8 cellular contexts compared by ENCODE assay signal in genomic region chr19:1445932-1446712, GRCh38. TPM values are rescaled to one million over a fixed set of nuclear protein-coding genes. Genes with fewer than 3 reads are reported as not detected.
DNase-seq lines count a peak whose midpoint lies in the region; ATAC-seq lines count a peak whose summit lies in the region.

No MANE protein-coding gene starts in this region.

- no peaks in the 10 kb centered on the region for H3K9me3 Mint-ChIP-seq in natural killer cell treated with Interleukin-12 subunit alpha and Interleukin-12 subunit beta and Interleukin-15 and Interleukin-18, amount 100 ng/mL, for 72 hours

- DNase-seq in NCI-H446 (lab: John Stamatoyannopoulos, UW), result peak; percentile 26 to 84
- peak; percentile 48 to 96 (median 68) for DNase-seq in posterior cingulate gyrus
- DNase-seq in CD1c-positive myeloid dendritic cell (ENCODE audit: extremely low spot score), result no peak
- DNase-seq in natural killer cell treated with Interleukin-12 subunit alpha and Interleukin-12 subunit beta and Interleukin-15 and Interleukin-18, amount 100 ng/mL, for 72 hours (ENCODE audit: low spot score), result no peak

- H3K4me3 Mint-ChIP-seq in natural killer cell treated with Interleukin-12 subunit alpha and Interleukin-12 subunit beta and Interleukin-15 and Interleukin-18, amount 100 ng/mL, for 72 hours, result no peak overlapping the region

- peak overlapping the region; percentile 31; the same call in 1 of the 2 replicates for H3K9ac ChIP-seq in ES-I3 (ENCODE audit: low read depth, low read length)

- H3K4me1 ChIP-seq in ES-I3 (ENCODE audit: insufficient read depth, low read length) (peaks cover 6% of the 10 kb centered on the region; the same call in 1 of the 2 replicates), ectodermal cell (ENCODE audit: control insufficient read depth, insufficient read depth, low read length) (peaks cover 9% of the 10 kb centered on the region)

- no peak for ATAC-seq in HG03469 (IDR thresholded peaks at IDR 0.05; ENCODE audit: unreplicated experiment)
- no peak for ATAC-seq in HG02970 (IDR thresholded peaks at IDR 0.05; ENCODE audit: low FRiP score, unreplicated experiment)
- no peak for ATAC-seq in natural killer cell treated with Interleukin-12 subunit alpha and Interleukin-12 subunit beta and Interleukin-15 and Interleukin-18, amount 100 ng/mL, for 72 hours

- H3K36me3 Mint-ChIP-seq in natural killer cell treated with Interleukin-12 subunit alpha and Interleukin-12 subunit beta and Interleukin-15 and Interleukin-18, amount 100 ng/mL, for 72 hours, result no peaks in the 10 kb centered on the region

- H3K36me3 ChIP-seq in ES-I3 (ENCODE audit: insufficient read depth, low read length) (peaks cover 2% of the 10 kb centered on the region), ectodermal cell (ENCODE audit: control insufficient read depth, insufficient read depth, low read length) (peaks cover 12% of the 10 kb centered on the region)

- peak overlapping the region; percentile 44 for H3K27ac ChIP-seq in ectodermal cell (ENCODE audit: insufficient read depth, low read depth, low read length, poor library complexity, severe bottlenecking)

- H3K4me3 ChIP-seq in ectodermal cell (ENCODE audit: insufficient read depth, low read depth, low read length), result peak overlapping the region; percentile 56

- no peak overlapping the region for H3K27ac Mint-ChIP-seq in natural killer cell treated with Interleukin-12 subunit alpha and Interleukin-12 subunit beta and Interleukin-15 and Interleukin-18, amount 100 ng/mL, for 72 hours

- H3K9me3 ChIP-seq in ES-I3 (ENCODE audit: control insufficient read depth, insufficient read depth, low read length) (no peaks in the 10 kb centered on the region), ectodermal cell (ENCODE audit: control insufficient read depth, low read length) (no peaks in the 10 kb centered on the region)

- intact Hi-C loops in posterior cingulate gyrus (cut with DNase I), result no loop called here

- peaks cover 22 to 28% of the 10 kb centered on the region in 2 donors for H3K27me3 Mint-ChIP-seq in natural killer cell treated with Interleukin-12 subunit alpha and Interleukin-12 subunit beta and Interleukin-15 and Interleukin-18, amount 100 ng/mL, for 72 hours

- 2 to 3% methylated on average over 98 to 99 of the region's 99 CpGs for WGBS in ectodermal cell, 2 experiments

- H3K4me1 Mint-ChIP-seq in natural killer cell treated with Interleukin-12 subunit alpha and Interleukin-12 subunit beta and Interleukin-15 and Interleukin-18, amount 100 ng/mL, for 72 hours (ENCODE audit: low read depth in 2 of 2), result peaks cover 13 to 21% of the 10 kb centered on the region in 2 donors

- H3K27me3 ChIP-seq in ectodermal cell (ENCODE audit: control insufficient read depth, insufficient read depth, low read length, poor library complexity, severe bottlenecking), result peaks cover 66% of the 10 kb centered on the region

RNA-seq across cellular contexts. Expression of gene APC2, which starts 3.8 kb away (rescaled TPM):
- 4.2 TPM for polyA plus RNA-seq in ectodermal cell (2013, experiment 1 of 4)
- polyA plus RNA-seq in ectodermal cell (2013, experiment 2 of 4), result 5.4 TPM
- polyA plus RNA-seq in ectodermal cell (2013, experiment 3 of 4), result 6.8 TPM
- 7.3 TPM for polyA plus RNA-seq in ectodermal cell (2013, experiment 4 of 4)
- under 1 TPM; 0.05 to 0.17 TPM for total RNA-seq in natural killer cell treated with Interleukin-12 subunit alpha and Interleukin-12 subunit beta and Interleukin-15 and Interleukin-18, amount 100 ng/mL, for 72 hours

RNA-seq across cellular contexts. Expression of gene RPS15, which starts 7.9 kb away (rescaled TPM):
- 2,057 TPM for polyA plus RNA-seq in ectodermal cell (2013, experiment 1 of 4)
- 2,044 TPM for polyA plus RNA-seq in ectodermal cell (2013, experiment 2 of 4)
- polyA plus RNA-seq in ectodermal cell (2013, experiment 3 of 4), result 2,363 TPM
- 2,339 TPM for polyA plus RNA-seq in ectodermal cell (2013, experiment 4 of 4)
- 1,000 to 10,000 TPM in 1 of 2 donors, 100 to 1,000 TPM in 1; 757 to 1,081 TPM for total RNA-seq in natural killer cell treated with Interleukin-12 subunit alpha and Interleukin-12 subunit beta and Interleukin-15 and Interleukin-18, amount 100 ng/mL, for 72 hours

RNA-seq across cellular contexts. Expression of gene C19orf25, which starts 32.9 kb away (rescaled TPM):
- polyA plus RNA-seq in ectodermal cell (2013, experiment 1 of 4), result 44.9 TPM
- 44.0 TPM for polyA plus RNA-seq in ectodermal cell (2013, experiment 2 of 4)
- polyA plus RNA-seq in ectodermal cell (2013, experiment 3 of 4), result 33.2 TPM
- 34.1 TPM for polyA plus RNA-seq in ectodermal cell (2013, experiment 4 of 4)
- 10 to 100 TPM; 45.1 to 58.4 TPM for total RNA-seq in natural killer cell treated with Interleukin-12 subunit alpha and Interleukin-12 subunit beta and Interleukin-15 and Interleukin-18, amount 100 ng/mL, for 72 hours

RNA-seq across cellular contexts. Expression of gene DAZAP1, which starts 38.7 kb away (rescaled TPM):
- polyA plus RNA-seq in ectodermal cell (2013, experiment 1 of 4), result 164 TPM
- 161 TPM for polyA plus RNA-seq in ectodermal cell (2013, experiment 2 of 4)
- 111 TPM for polyA plus RNA-seq in ectodermal cell (2013, experiment 3 of 4)
- 116 TPM for polyA plus RNA-seq in ectodermal cell (2013, experiment 4 of 4)
- total RNA-seq in natural killer cell treated with Interleukin-12 subunit alpha and Interleukin-12 subunit beta and Interleukin-15 and Interleukin-18, amount 100 ng/mL, for 72 hours, result 100 to 1,000 TPM; 233 to 282 TPM

RNA-seq across cellular contexts. Expression of gene PCSK4, which starts 44.0 kb away (rescaled TPM):
- 6.6 TPM for polyA plus RNA-seq in ectodermal cell (2013, experiment 1 of 4)
- polyA plus RNA-seq in ectodermal cell (2013, experiment 2 of 4), result 7.1 TPM
- polyA plus RNA-seq in ectodermal cell (2013, experiment 3 of 4), result 8.8 TPM
- 10.1 TPM for polyA plus RNA-seq in ectodermal cell (2013, experiment 4 of 4)
- 1 to 10 TPM; 1.2 to 2.3 TPM for total RNA-seq in natural killer cell treated with Interleukin-12 subunit alpha and Interleukin-12 subunit beta and Interleukin-15 and Interleukin-18, amount 100 ng/mL, for 72 hours

Comparison
In these comparisons a context has a peak if more than half of its experiments do, and no peak if none do; other contexts are left out.
1. DNase-seq: peak in NCI-H446 (2 of 2) and posterior cingulate gyrus (10 of 10); none in CD1c-positive myeloid dendritic cell (single experiment) and natural killer cell treated with Interleukin-12 subunit alpha and Interleukin-12 subunit beta and Interleukin-15 and Interleukin-18, amount 100 ng/mL, for 72 hours (single experiment).